ENCODE assay signal across 8 cellular contexts in the genomic region with DNA sequence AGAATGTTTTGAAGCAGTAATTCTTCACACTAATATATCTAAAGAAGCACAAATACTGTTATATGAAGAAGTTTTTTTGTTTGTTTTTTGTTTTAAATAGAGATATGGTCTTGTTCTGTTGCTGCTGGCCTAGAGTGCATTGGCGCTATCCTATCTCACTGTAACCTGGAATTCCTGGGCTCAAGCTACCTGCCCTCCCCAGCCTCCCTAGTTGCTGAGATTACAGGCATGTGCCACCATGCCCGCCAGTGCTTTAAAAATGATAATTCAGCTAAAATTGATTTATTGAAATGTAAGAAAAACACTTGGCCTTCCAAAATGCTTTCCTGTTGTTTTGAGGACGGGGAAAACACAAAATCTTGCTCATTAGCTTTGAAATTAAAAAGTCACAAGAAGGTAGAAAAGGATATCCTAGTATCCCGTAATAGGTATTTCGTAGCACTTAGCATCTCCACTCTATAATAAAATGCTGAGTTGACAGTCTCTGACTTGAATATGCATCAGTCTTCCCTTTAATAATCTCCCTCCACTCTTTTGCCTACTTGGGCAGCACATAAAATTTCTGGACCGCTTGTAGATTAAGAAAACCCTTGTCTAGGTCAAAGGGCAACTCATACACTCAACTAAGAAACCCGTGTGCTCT. TPM values are rescaled to one million over a fixed set of nuclear protein-coding genes. Genes with fewer than 3 reads are reported as not detected.
DNase-seq lines count a peak whose midpoint lies in the region; ATAC-seq and TF ChIP-seq lines count a peak whose summit lies in the region.

No MANE protein-coding gene starts in this region.

- peak overlapping the region; percentile 97 to 98 (median 98) for H3K27ac ChIP-seq in Peyer's patch
- H3K27ac ChIP-seq in esophagus muscularis mucosa (replicated peaks in 1 of 4), result peak overlapping the region; percentile 93 to 99 (median 98)
- peak overlapping the region; percentile 100 for H3K27ac ChIP-seq in rectal smooth muscle tissue (ENCODE audit: low read depth, low read length)

- H3K36me3 ChIP-seq in ES-I3 (ENCODE audit: insufficient read depth, low read length) (no peaks in the 10 kb centered on the region), Peyer's patch (peaks cover 0 to 12% (median 0%) of the 10 kb centered on the region in 3 donors), esophagus muscularis mucosa (peaks cover 0 to 15% (median 8%) of the 10 kb centered on the region in 4 donors), rectal smooth muscle tissue (ENCODE audit: control insufficient read depth, insufficient read depth, low read length) (peaks cover 3% of the 10 kb centered on the region)

- ATAC-seq in sciatic nerve, result no peak
- ATAC-seq in HG03097 (IDR thresholded peaks at IDR 0.05; ENCODE audit: low FRiP score, unreplicated experiment), result no peak

- WGBS in esophagus muscularis mucosa, result 67% methylated on average over 7 of the region's 7 CpGs

- peak overlapping the region; percentile 77 to 93 (median 86) for H3K4me3 ChIP-seq in Peyer's patch
- H3K4me3 ChIP-seq in esophagus muscularis mucosa, result peak overlapping the region; percentile 89 to 100 (median 96)
- peak overlapping the region; percentile 86 for H3K4me3 ChIP-seq in rectal smooth muscle tissue (ENCODE audit: low read length)

- H3K27me3 ChIP-seq in Peyer's patch, result no peaks in the 10 kb centered on the region
- H3K27me3 ChIP-seq in esophagus muscularis mucosa, result peaks cover 0 to 7% (median 1%) of the 10 kb centered on the region in 4 donors
- no peaks in the 10 kb centered on the region for H3K27me3 ChIP-seq in rectal smooth muscle tissue (ENCODE audit: control insufficient read depth, insufficient read depth, low read length)

- TF ChIP-seq POLR2A in Peyer's patch (IDR thresholded peaks at IDR 0.05) (no peak), esophagus muscularis mucosa (IDR thresholded peaks at IDR 0.05; ENCODE audit: low read depth) (no peak)

- intact Hi-C loops in esophagus muscularis mucosa (cut with DNase I) (loop anchor here (5.0 kb wide), 1 partner anchor 95 kb away; a partner anchor contains a TSS), sciatic nerve (cut with DNase I) (no loop called here)

- TF ChIP-seq CTCF in Peyer's patch (IDR thresholded peaks at IDR 0.05), result no peak
- TF ChIP-seq CTCF in esophagus muscularis mucosa (IDR thresholded peaks at IDR 0.05), result no peak

- DNase-seq in Peyer's patch, result no peak
- no peak for DNase-seq in esophagus muscularis mucosa (ENCODE audit: extremely low spot score)
- DNase-seq in iPS-NIHi7 (ENCODE audit: extremely low spot score), result no peak
- no peak for DNase-seq in sciatic nerve (ENCODE audit: low spot score)
- DNase-seq in stimulated activated CD8-positive, alpha-beta memory T cell treated with anti-CD3 and anti-CD28 coated beads, Interleukin-4, amount 100 ng/mL, for 48 hours, result no peak

- H3K4me1 ChIP-seq in ES-I3 (ENCODE audit: insufficient read depth, low read length) (peaks cover 13% of the 10 kb centered on the region; the same call in 1 of the 2 replicates), Peyer's patch (peaks cover 0 to 19% (median 4%) of the 10 kb centered on the region in 4 donors), esophagus muscularis mucosa (peaks cover 11 to 37% (median 21%) of the 10 kb centered on the region in 4 donors), rectal smooth muscle tissue (ENCODE audit: control insufficient read depth, insufficient read depth, low read length) (peaks cover 6% of the 10 kb centered on the region)

- H3K9me3 ChIP-seq in ES-I3 (ENCODE audit: control insufficient read depth, insufficient read depth, low read length) (no peaks in the 10 kb centered on the region), Peyer's patch (no peaks in the 10 kb centered on the region), esophagus muscularis mucosa (no peaks in the 10 kb centered on the region)

- no peak for TF ChIP-seq EP300 in esophagus muscularis mucosa (IDR thresholded peaks at IDR 0.05)

- H3K9ac ChIP-seq in ES-I3 (ENCODE audit: low read depth, low read length) (peak overlapping the region; percentile 81), rectal smooth muscle tissue (ENCODE audit: low read length) (peak overlapping the region; percentile 89)

RNA-seq across cellular contexts. Expression of gene SCYL3, which starts 1.4 kb away (rescaled TPM):
- total RNA-seq in Peyer's patch (10 to 100 TPM; 17.7 to 22.0 (median 20.4) TPM), esophagus muscularis mucosa (10 to 100 TPM; 10.2 to 11.8 (median 10.3) TPM), sciatic nerve (12.1 TPM)
